26 cellular contexts compared by ENCODE assay signal in genomic region chr6:19395316-19395715, GRCh38.
"Had no signal": no experiment of that assay in that cellular context is flagged by ENCODE, and none has a peak within 500 bp of the region (broad histone marks: within the 10 kb centered on the region; RNA-seq: fewer than 3 reads in every experiment).

No MANE protein-coding gene starts in this region.

- H3K4me2 ChIP-seq: hepatocyte had no signal

- H3K27me3 Mint-ChIP-seq: dendritic cell treated with granulocyte-macrophage colony-stimulating factor and Interleukin-4, amounts not matched to agents 40 ng/mL and 50 ng/mL, for 4 days; effector memory CD8-positive, alpha-beta T cell had no signal

- DNase-seq: colonic mucosa; cortex of kidney; dermis blood vessel endothelial cell; dorsolateral prefrontal cortex; effector CD4-positive, alpha-beta T cell; effector CD8-positive, alpha-beta T cell; effector memory CD4-positive, alpha-beta T cell; effector memory CD8-positive, alpha-beta T cell; endodermal cell; erythroblast; foreskin fibroblast; foreskin keratinocyte; gastrocnemius medialis; glutamatergic neuron; head of caudate nucleus; heart left ventricle; heart right ventricle had no signal

- H3K9me3 ChIP-seq: colonic mucosa, gastrocnemius medialis, gastroesophageal sphincter had no signal

- ATAC-seq: effector memory CD8-positive, alpha-beta T cell; foreskin keratinocyte; gastrocnemius medialis; gastroesophageal sphincter; heart left ventricle; heart right ventricle had no signal

- H3K27ac ChIP-seq: colonic mucosa, coronary artery, dorsolateral prefrontal cortex, epithelial cell of prostate, foreskin keratinocyte, gastrocnemius medialis, gastroesophageal sphincter, heart left ventricle, heart right ventricle, hepatocyte had no signal

- H3K36me3 ChIP-seq: colonic mucosa, gastrocnemius medialis, gastroesophageal sphincter, heart left ventricle, heart right ventricle had no signal

- H3K4me3 Mint-ChIP-seq: dendritic cell treated with granulocyte-macrophage colony-stimulating factor and Interleukin-4, amounts not matched to agents 40 ng/mL and 50 ng/mL, for 4 days; effector memory CD8-positive, alpha-beta T cell; endodermal cell had no signal

- H3K4me1 Mint-ChIP-seq: endodermal cell had no signal

- H3K27ac Mint-ChIP-seq: dendritic cell treated with granulocyte-macrophage colony-stimulating factor and Interleukin-4, amounts not matched to agents 40 ng/mL and 50 ng/mL, for 4 days; effector memory CD8-positive, alpha-beta T cell; endodermal cell had no signal

- FAIRE-seq: colon, endometrium, endothelial cell of umbilical vein, frontal cortex had no signal

- H3K4me3 ChIP-seq: colonic mucosa, coronary artery, dorsolateral prefrontal cortex, gastrocnemius medialis, gastroesophageal sphincter, heart left ventricle, heart right ventricle, hepatocyte had no signal

- H3K4me1 ChIP-seq: colonic mucosa, foreskin keratinocyte, gastrocnemius medialis, heart left ventricle, heart right ventricle had no signal

- H3K27me3 ChIP-seq: colonic mucosa, foreskin keratinocyte, gastrocnemius medialis, gastroesophageal sphincter, heart left ventricle, heart right ventricle, hepatocyte had no signal

- H3K9me3 Mint-ChIP-seq: endodermal cell had no signal

- H3K79me2 ChIP-seq: hepatocyte had no signal

- H2AFZ ChIP-seq: hepatocyte had no signal
